ENCODE assay signal across 8 cellular contexts in genomic region chr13:76885203-76886004, GRCh38. TPM values are rescaled to one million over a fixed set of nuclear protein-coding genes. Genes with fewer than 3 reads are reported as not detected.
DNase-seq lines count a peak whose midpoint lies in the region; ATAC-seq and TF ChIP-seq lines count a peak whose summit lies in the region.

No MANE protein-coding gene starts in this region.

- TF ChIP-seq RAD21 in Ishikawa (IDR thresholded peaks at IDR 0.05; ENCODE audit: low read depth) = peak; percentile 55

- no peaks in the 10 kb centered on the region for H3K36me3 ChIP-seq in right atrium auricular region

- peaks cover 0 to 20% of the 10 kb centered on the region in 2 donors for H3K4me1 ChIP-seq in right atrium auricular region

- ATAC-seq in GM21529 (IDR thresholded peaks at IDR 0.05; ENCODE audit: unreplicated experiment) = peak; percentile 40

- H3K9me3 ChIP-seq in right atrium auricular region = no peaks in the 10 kb centered on the region

- H3K27ac ChIP-seq in right atrium auricular region = peak overlapping the region; percentile 89 to 92

- TF ChIP-seq CTCF in right atrium auricular region (IDR thresholded peaks at IDR 0.05) = peak; percentile 41 to 69

- H3K4me3 ChIP-seq in right atrium auricular region = peak overlapping the region; percentile 82 to 83

- DNase-seq in EL (peak; percentile 70), SW 1271 (lab: John Stamatoyannopoulos, UW) (peak; percentile 26 to 65), amniotic stem cell (lab: John Stamatoyannopoulos, UW) (peak; percentile 43), right atrium auricular region (ENCODE audit: low spot score) (peak; percentile 83), renal cortical epithelial cell (ENCODE audit: low read depth) (peak; percentile 67), middle frontal gyrus (ENCODE audit: extremely low spot score, low spot score) (no peak)

- TF ChIP-seq EP300 in Ishikawa (IDR thresholded peaks at IDR 0.05; ENCODE audit: borderline replicate concordance) = no peak

- no peaks in the 10 kb centered on the region for H3K27me3 ChIP-seq in right atrium auricular region

TF ChIP-seq in Ishikawa, 13 proteins besides CTCF, POLR2A, EP300 and RAD21:
- TF ChIP-seq MAX (IDR thresholded peaks at IDR 0.05) (peak; percentile 93), TEAD4 (IDR thresholded peaks at IDR 0.05) (no peak), EGR1 (IDR thresholded peaks at IDR 0.05) (peak; percentile 46; the same call in 1 of the 2 replicates), TCF12 (IDR thresholded peaks at IDR 0.05; ENCODE audit: low read depth) (peak; percentile 39; the same call in 1 of the 2 replicates)

RNA-seq across cellular contexts. Expression of gene KCTD12, which starts 0.8 kb away (rescaled TPM):
- total RNA-seq in right atrium auricular region = 10 to 100 TPM; 48.9 to 57.4 TPM
- 8.7 and 37.5 TPM in 2 replicates for total RNA-seq in renal cortical epithelial cell
